9 cellular contexts compared by ENCODE assay signal in the genomic region with DNA sequence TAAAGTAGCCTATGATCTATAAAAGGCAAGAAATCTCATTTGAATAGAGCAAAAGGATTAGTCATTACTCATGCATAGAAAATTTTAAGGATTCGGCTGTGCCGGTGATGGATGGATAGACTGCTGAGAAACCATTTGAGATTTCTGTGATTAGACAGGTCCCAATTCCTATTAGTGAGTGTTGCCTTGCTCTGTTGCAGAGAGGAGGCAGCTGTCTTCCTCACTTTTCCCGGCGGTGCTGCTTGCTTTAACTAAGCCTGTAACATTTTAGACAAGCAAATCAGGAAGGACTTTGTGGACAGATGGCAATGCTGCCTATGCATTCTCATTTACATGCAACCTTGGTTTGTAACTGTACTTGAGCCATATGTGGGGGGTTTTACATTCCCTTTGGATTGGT.
"Had no signal": no experiment of that assay in that cellular context is flagged by ENCODE, and none has a peak within 500 bp of the region (broad histone marks: within the 10 kb centered on the region; RNA-seq: fewer than 3 reads in every experiment).

No MANE protein-coding gene starts in this region.

- ATAC-seq: foreskin keratinocyte, natural killer cell had no signal

- H3K4me3 ChIP-seq: ovary, stomach had no signal

- DNase-seq: activated CD4-positive, alpha-beta T cell treated with anti-CD3 and anti-CD28 coated beads, Interleukin-2, amount 50 U/mL, for 4 hours; activated T-cell treated with anti-CD3 and anti-CD28 coated beads, Interleukin-2, amount 50 U/mL, for 1 hour; amniotic stem cell; foreskin keratinocyte; natural killer cell; ovary; stimulated activated CD4-positive, alpha-beta T cell treated with anti-CD3 and anti-CD28 coated beads, Interleukin-15, amount 100 ng/mL, for 24 hours; stimulated activated CD4-positive, alpha-beta T cell treated with anti-CD3 and anti-CD28 coated beads, Interleukin-4, amount 100 ng/mL, for 24 hours; stomach had no signal

- H3K27ac ChIP-seq: foreskin keratinocyte, ovary, stomach had no signal
